In the genomic region with DNA sequence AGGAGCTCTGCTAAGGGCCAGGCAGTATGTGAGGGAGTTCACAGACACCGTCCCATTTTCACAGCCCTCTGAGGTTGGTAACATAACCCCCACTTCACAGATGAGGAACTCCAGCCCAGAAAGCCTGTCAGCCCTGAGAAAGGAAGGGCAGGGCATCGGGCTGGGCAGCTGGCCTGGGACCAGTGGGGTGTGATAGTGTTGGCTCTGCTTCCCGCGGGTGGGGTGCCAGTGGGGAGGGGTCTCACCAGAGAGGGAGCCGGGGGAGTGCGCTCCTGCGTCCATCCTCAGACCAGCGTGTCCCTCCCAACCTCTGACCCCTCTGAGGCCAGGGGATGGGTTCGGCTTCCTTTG, we compare ENCODE assay signal across 15 cellular contexts. TPM values are rescaled to one million over a fixed set of nuclear protein-coding genes. Genes with fewer than 3 reads are reported as not detected.
DNase-seq lines count a peak whose midpoint lies in the region; ATAC-seq and TF ChIP-seq lines count a peak whose summit lies in the region.
"Had no signal": no experiment of that assay in that cellular context is flagged by ENCODE, and none has a peak within 500 bp of the region (broad histone marks: within the 10 kb centered on the region; RNA-seq: fewer than 3 reads in every experiment).

No MANE protein-coding gene starts in this region.

- H3K4me1 Mint-ChIP-seq in HFFc6 (ENCODE audit: low read depth): peaks cover 82% of the 10 kb centered on the region
- H3K4me1 Mint-ChIP-seq: activated CD4-positive, alpha-beta memory T cell treated with anti-CD3 and anti-CD28 coated beads, Interleukin-2, amount 10 ng/mL, durations not matched to agents 7 days and 5 days had no signal

- TF ChIP-seq POLR2A in suprapubic skin (IDR thresholded peaks at IDR 0.05): no peak

- peak overlapping the region; percentile 95 for H3K27ac Mint-ChIP-seq in HFFc6
- H3K27ac Mint-ChIP-seq: activated CD4-positive, alpha-beta memory T cell treated with anti-CD3 and anti-CD28 coated beads, Interleukin-2, amount 10 ng/mL, durations not matched to agents 7 days and 5 days; activated naive CD8-positive, alpha-beta T cell treated with anti-CD3 and anti-CD28 coated beads for 36 hours had no signal

- H3K9me3 ChIP-seq in lung (ENCODE audit: control insufficient read depth in 2 of 2, insufficient read depth in 1 of 2, low read length in 1 of 2): no peaks in the 10 kb centered on the region
- no peaks in the 10 kb centered on the region for H3K9me3 ChIP-seq in suprapubic skin

- H3K27ac ChIP-seq in coronary artery (peak overlapping the region; percentile 97), lung (ENCODE audit: low read depth in 1 of 2, low read length in 1 of 2) (peak overlapping the region in 1 of 2 donors; percentile 63), suprapubic skin (peak overlapping the region; percentile 43)

- peaks cover 7% of the 10 kb centered on the region for H3K27me3 Mint-ChIP-seq in HFFc6 (ENCODE audit: insufficient read depth)
- H3K27me3 Mint-ChIP-seq: activated CD4-positive, alpha-beta memory T cell treated with anti-CD3 and anti-CD28 coated beads, Interleukin-2, amount 10 ng/mL, durations not matched to agents 7 days and 5 days; activated naive CD8-positive, alpha-beta T cell treated with anti-CD3 and anti-CD28 coated beads for 36 hours; IgD-negative memory B cell had no signal

- no peaks in the 10 kb centered on the region for H3K27me3 ChIP-seq in lung (ENCODE audit: control insufficient read depth, insufficient read depth)
- no peaks in the 10 kb centered on the region for H3K27me3 ChIP-seq in suprapubic skin

- H3K36me3 ChIP-seq in lung (ENCODE audit: control insufficient read depth in 2 of 2, insufficient read depth in 2 of 2, low read length in 2 of 2) (peaks cover 0 to 27% of the 10 kb centered on the region in 2 donors), suprapubic skin (peaks cover 41% of the 10 kb centered on the region)

- peak overlapping the region; percentile 93 for H3K4me3 Mint-ChIP-seq in HFFc6
- H3K4me3 Mint-ChIP-seq: activated CD4-positive, alpha-beta memory T cell treated with anti-CD3 and anti-CD28 coated beads, Interleukin-2, amount 10 ng/mL, durations not matched to agents 7 days and 5 days; activated naive CD8-positive, alpha-beta T cell treated with anti-CD3 and anti-CD28 coated beads for 36 hours had no signal

- H3K4me1 ChIP-seq in lung (ENCODE audit: control insufficient read depth in 2 of 2, insufficient read depth in 2 of 2, low read length in 2 of 2) (peaks cover 0 to 18% of the 10 kb centered on the region in 2 donors), suprapubic skin (peaks cover 21% of the 10 kb centered on the region)

- H3K36me3 Mint-ChIP-seq in HFFc6 (ENCODE audit: low read depth): peaks cover 37% of the 10 kb centered on the region
- H3K36me3 Mint-ChIP-seq: IgD-negative memory B cell had no signal

- no peak for TF ChIP-seq EP300 in suprapubic skin (IDR thresholded peaks at IDR 0.05)

- WGBS in lung, 2 donors: 58 to 61% methylated on average over 9 of the region's 9 CpGs
- WGBS in suprapubic skin: 25% methylated on average over 5 of the region's 9 CpGs

- no peak for TF ChIP-seq CTCF in HFFc6 (IDR thresholded peaks at IDR 0.05)
- no peak for TF ChIP-seq CTCF in coronary artery (IDR thresholded peaks at IDR 0.05)
- TF ChIP-seq CTCF in lung (IDR thresholded peaks at IDR 0.05; ENCODE audit: control extremely low read depth, extremely low read depth): no peak
- no peak for TF ChIP-seq CTCF in suprapubic skin (IDR thresholded peaks at IDR 0.05)

- no peak for ATAC-seq in lung (ENCODE audit: insufficient read depth, low FRiP score)
- ATAC-seq in HG02981 (IDR thresholded peaks at IDR 0.05; ENCODE audit: unreplicated experiment): no peak

- peak overlapping the region; percentile 75 for H3K4me3 ChIP-seq in coronary artery
- H3K4me3 ChIP-seq in lung: peak overlapping the region; percentile 22
- peak overlapping the region; percentile 40 for H3K4me3 ChIP-seq in suprapubic skin

- DNase-seq in HFFc6 (no peak), coronary artery (ENCODE audit: low spot score) (no peak), lung (ENCODE audit: low spot score) (no peak), suprapubic skin (ENCODE audit: low spot score in 2 of 2) (no peak), NCI-H524 (lab: John Stamatoyannopoulos, UW) (no peak)
- no peak for DNase-seq in stimulated activated CD4-positive, alpha-beta T cell treated with anti-CD3 and anti-CD28 coated beads, Interleukin-15, amount 100 ng/mL, for 24 hours
- no peak for DNase-seq in activated CD4-positive, alpha-beta T cell treated with anti-CD3 and anti-CD28 coated beads, Interleukin-2, amount 50 U/mL, for 1 hour
- DNase-seq: activated CD4-positive, alpha-beta memory T cell treated with anti-CD3 and anti-CD28 coated beads, Interleukin-2, amount 10 ng/mL, durations not matched to agents 7 days and 5 days; activated naive CD8-positive, alpha-beta T cell treated with anti-CD3 and anti-CD28 coated beads for 36 hours; erythroblast; NCI-H1694; NK-92 treated with Interleukin-12 subunit alpha and Interleukin-12 subunit beta, amount 100 ng/mL, for 24 hours; stimulated activated CD8-positive, alpha-beta memory T cell treated with anti-CD3 and anti-CD28 coated beads, Interleukin-4, amount 100 ng/mL, for 48 hours had no signal

- H3K9me3 Mint-ChIP-seq in HFFc6: no peaks in the 10 kb centered on the region
- H3K9me3 Mint-ChIP-seq: activated CD4-positive, alpha-beta memory T cell treated with anti-CD3 and anti-CD28 coated beads, Interleukin-2, amount 10 ng/mL, durations not matched to agents 7 days and 5 days; activated naive CD8-positive, alpha-beta T cell treated with anti-CD3 and anti-CD28 coated beads for 36 hours; IgD-negative memory B cell had no signal

RNA-seq across cellular contexts. Expression of a gene that starts 2.3 kb away (rescaled TPM):
- 1,000 to 10,000 TPM; 1,668 to 2,517 (median 1,780) TPM for total RNA-seq in HFFc6 (2021; fragmentation: NEBNext Ultra II Directional; extraction: Animal tissue kit (Norgen Biotek cat#: 25700))
- total RNA-seq in lung: 100 to 1,000 TPM; 172 to 505 TPM
- polyA plus RNA-seq in lung: 100 to 1,000 TPM; 534 to 683 TPM
- total RNA-seq in suprapubic skin: 100 to 1,000 TPM; 190 to 216 (median 199) TPM

RNA-seq across cellular contexts. Expression of a gene that starts 22.9 kb away (rescaled TPM):
- 10 to 100 TPM; 33.9 to 53.9 (median 37.7) TPM for total RNA-seq in HFFc6 (2021; fragmentation: NEBNext Ultra II Directional; extraction: Animal tissue kit (Norgen Biotek cat#: 25700))
- 10 to 100 TPM; 25.4 to 84.8 TPM for total RNA-seq in lung
- polyA plus RNA-seq in lung: 10 to 100 TPM; 31.4 to 45.4 TPM
- 100 to 1,000 TPM in 1 of 4 donors, 10 to 100 TPM in 3; 42.6 to 130 (median 74.7) TPM for total RNA-seq in suprapubic skin

RNA-seq across cellular contexts. Expression of a gene that starts 30.4 kb away (rescaled TPM):
- 10 to 100 TPM; 64.1 to 73.6 (median 68.0) TPM for total RNA-seq in HFFc6 (2021; fragmentation: NEBNext Ultra II Directional; extraction: Animal tissue kit (Norgen Biotek cat#: 25700))
- total RNA-seq in lung (10 to 100 TPM; 33.9 to 82.5 TPM), suprapubic skin (100 to 1,000 TPM in 1 of 4 donors, 10 to 100 TPM in 3; 56.7 to 113 (median 73.3) TPM)
- polyA plus RNA-seq in lung: 10 to 100 TPM; 29.2 to 31.9 TPM

RNA-seq across cellular contexts. Expression of a gene that starts 31.0 kb away (rescaled TPM):
- total RNA-seq in HFFc6 (2021; fragmentation: NEBNext Ultra II Directional; extraction: Animal tissue kit (Norgen Biotek cat#: 25700)): 10 to 100 TPM; 17.7 to 25.6 (median 22.1) TPM
- total RNA-seq in lung (10 to 100 TPM; 18.5 to 19.8 TPM), suprapubic skin (10 to 100 TPM in 3 of 4 donors, 1 to 10 TPM in 1; 6.7 to 22.9 (median 12.2) TPM)
- 10 to 100 TPM in 1 of 2 donors, 1 to 10 TPM in 1; 8.6 to 10.7 TPM for polyA plus RNA-seq in lung

RNA-seq across cellular contexts. Expression of a gene that starts 57.4 kb away (rescaled TPM):
- total RNA-seq in HFFc6 (2021; fragmentation: NEBNext Ultra II Directional; extraction: Animal tissue kit (Norgen Biotek cat#: 25700)): 100 to 1,000 TPM; 113 to 130 (median 122) TPM
- 10 to 100 TPM; 70.7 to 73.1 TPM for total RNA-seq in lung
- polyA plus RNA-seq in lung: 10 to 100 TPM; 22.2 to 23.8 TPM
- total RNA-seq in suprapubic skin: 10 to 100 TPM; 58.0 to 67.5 (median 63.3) TPM

Comparison
In these comparisons a context has a peak if more than half of its experiments do, and no peak if none do; other contexts are left out.
1. H3K4me3 ChIP-seq: peak in every context shown above with its lines; median percentile 75 in coronary artery; 40 in suprapubic skin; 22 in lung.